ENCODE assay signal across 9 cellular contexts in the genomic region with DNA sequence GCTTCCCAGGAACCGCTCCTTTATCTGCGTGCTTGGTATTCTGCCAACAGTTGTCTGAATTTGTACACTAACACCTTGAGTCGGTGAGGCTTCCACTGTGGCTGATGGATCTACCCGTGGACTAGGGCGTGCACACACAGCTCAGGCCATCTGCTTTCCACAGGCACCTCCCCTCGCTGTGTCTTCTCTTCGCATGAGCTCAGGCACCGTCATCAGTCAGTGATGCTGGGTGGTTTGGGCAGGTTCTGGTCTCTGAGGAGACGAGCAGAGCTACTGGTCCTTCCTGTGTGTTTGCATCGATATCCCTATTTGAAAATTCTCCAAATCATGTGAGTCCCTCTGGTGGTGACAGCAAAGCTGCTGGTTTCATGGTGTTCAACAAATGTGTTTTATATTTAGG. TPM values are rescaled to one million over a fixed set of nuclear protein-coding genes. Genes with fewer than 3 reads are reported as not detected.
A peak's percentile ranks its signal among the peaks of the same experiment; 100 is the strongest.
DNase-seq lines count a peak whose midpoint lies in the region; FAIRE-seq and TF ChIP-seq lines count a peak whose summit lies in the region.
"Not testable (repeated sequence)": the region's sequence is repeated elsewhere in the genome, so short reads cannot be mapped to it uniquely, and the experiment has no call there.
"Had no signal": no experiment of that assay in that cellular context is flagged by ENCODE, and none has a peak within 500 bp of the region (broad histone marks: within the 10 kb centered on the region; RNA-seq: fewer than 3 reads in every experiment).

No MANE protein-coding gene starts in this region.

- dilution Hi-C loops in keratinocyte (cut with MboI; ENCODE audit: extremely low pct_ligation_motif_present, low sequenced_read_pairs): not testable (repeated sequence)

- H3K4me1 Mint-ChIP-seq in brain: peaks cover 22% of the 10 kb centered on the region

- H3K27me3 ChIP-seq in keratinocyte (ENCODE audit: control insufficient read depth, extremely low read depth, insufficient read depth, low read length): not testable (repeated sequence)

- not testable (repeated sequence) for H3K9me1 ChIP-seq in keratinocyte (ENCODE audit: control insufficient read depth, extremely low read depth, insufficient read depth, low read length)

- not testable (repeated sequence) for H3K4me1 ChIP-seq in keratinocyte (ENCODE audit: control insufficient read depth, extremely low read depth, insufficient read depth, low read length)

- H3K4me3 Mint-ChIP-seq in brain: peak overlapping the region in 4 of 5 experiments; percentile 19 to 64 (median 36)

- H3K9me3 Mint-ChIP-seq in brain: not testable (repeated sequence)

- H3K36me3 ChIP-seq in keratinocyte (ENCODE audit: control insufficient read depth in 2 of 2, extremely low read depth in 1 of 2, insufficient read depth in 2 of 2, low read length in 2 of 2): not testable (repeated sequence)

- H3K27me3 Mint-ChIP-seq in brain: peaks cover 11% of the 10 kb centered on the region

- H2AFZ ChIP-seq in keratinocyte (ENCODE audit: control insufficient read depth, low read length): not testable (repeated sequence)

- not testable (repeated sequence) for H3K9ac ChIP-seq in keratinocyte (ENCODE audit: control insufficient read depth, extremely low read depth, insufficient read depth, low read length)

- not testable (repeated sequence) for H3K9me3 ChIP-seq in keratinocyte (ENCODE audit: control insufficient read depth, low read depth, low read length)

- H3K4me3 ChIP-seq in HFF-Myc (replicated peaks; ENCODE audit: low read depth, low read length); keratinocyte (ENCODE audit: control insufficient read depth in 2 of 3, extremely low read depth in 1 of 3, insufficient read depth in 2 of 3, low read depth in 1 of 3, low read length in 3 of 3): not testable (repeated sequence)

- peak; percentile 1 for DNase-seq in DMS153 treated with DMSO at 0.1 percent for 48 hours (lab: John Stamatoyannopoulos, UW; ENCODE audit: unreplicated experiment)
- DNase-seq in HFF-Myc (ENCODE audit: extremely low read depth, low read depth): peak; percentile 24
- peak; percentile 74 for DNase-seq in NCI-H1694 (lab: John Stamatoyannopoulos, UW)
- peak; percentile 75 for DNase-seq in NCI-H69 (lab: John Stamatoyannopoulos, UW)
- peak; percentile 30 for DNase-seq in fibroblast of gingiva (ENCODE audit: low read depth)
- not testable (repeated sequence) for DNase-seq in keratinocyte (ENCODE audit: low read depth, low spot score)
- peak; percentile 21 for DNase-seq in superior temporal gyrus (ENCODE audit: extremely low spot score)

- H3K27ac ChIP-seq in keratinocyte (ENCODE audit: control insufficient read depth, insufficient read depth, low read length): not testable (repeated sequence)

- H4K20me1 ChIP-seq in keratinocyte (ENCODE audit: control insufficient read depth, extremely low read depth, insufficient read depth, low read length): not testable (repeated sequence)

- H3K36me3 Mint-ChIP-seq in brain: not testable (repeated sequence)

- TF ChIP-seq CTCF in HFF-Myc (IDR thresholded peaks at IDR 0.05; ENCODE audit: low read depth, low read length, missing control alignments); brain (conservative IDR thresholded peaks at IDR 0.05); keratinocyte (optimal IDR thresholded peaks at IDR 0.05 in 1 of 3, IDR thresholded peaks at IDR 0.05 in 1 of 3, conservative IDR thresholded peaks at IDR 0.05 in 1 of 3; ENCODE audit: extremely low read depth in 1 of 3, insufficient read depth in 2 of 3, low read length in 3 of 3): not testable (repeated sequence)

- H3K27ac Mint-ChIP-seq in brain: peak overlapping the region in 4 of 5 experiments; percentile 64 to 92 (median 86)

- peak; percentile 63 for FAIRE-seq in keratinocyte (lab: Jason Lieb, UNC)

- H3K79me2 ChIP-seq in keratinocyte (ENCODE audit: control insufficient read depth, insufficient read depth, low read length): not testable (repeated sequence)

- H3K4me2 ChIP-seq in keratinocyte (ENCODE audit: control insufficient read depth, extremely low read depth, insufficient read depth, low read depth, low read length): not testable (repeated sequence)

RNA-seq across cellular contexts. Expression of gene PROP1, which starts 48.1 kb away (rescaled TPM):
- polyA plus RNA-seq in brain (ENCODE audit: insufficient read depth, low read depth, low replicate concordance): not detected
- not detected in 3 replicates for polyA plus RNA-seq in keratinocyte
- not detected for polyA plus RNA-seq in keratinocyte (2011; ENCODE audit: low read depth)
- polyA plus RNA-seq in keratinocyte (2011; cell fraction: cytosol; rRNA removed): not detected in 2 replicates
- polyA plus RNA-seq in keratinocyte (2011; cell fraction: nucleus; rRNA removed): not detected in 2 replicates
- polyA plus RNA-seq in keratinocyte (2012; ENCODE audit: low replicate concordance): not detected in 2 replicates
- not detected in 3 replicates for polyA minus RNA-seq in keratinocyte
- polyA minus RNA-seq in keratinocyte (2011; cell fraction: cytosol; rRNA and poly(A)+ RNA removed): not detected
- polyA minus RNA-seq in keratinocyte (2011; cell fraction: nucleus; rRNA and poly(A)+ RNA removed): not detected in 2 replicates
- polyA plus RNA-seq: adrenal gland had no signal
